1 cellular context compared by ENCODE assay signal in the genomic region with DNA sequence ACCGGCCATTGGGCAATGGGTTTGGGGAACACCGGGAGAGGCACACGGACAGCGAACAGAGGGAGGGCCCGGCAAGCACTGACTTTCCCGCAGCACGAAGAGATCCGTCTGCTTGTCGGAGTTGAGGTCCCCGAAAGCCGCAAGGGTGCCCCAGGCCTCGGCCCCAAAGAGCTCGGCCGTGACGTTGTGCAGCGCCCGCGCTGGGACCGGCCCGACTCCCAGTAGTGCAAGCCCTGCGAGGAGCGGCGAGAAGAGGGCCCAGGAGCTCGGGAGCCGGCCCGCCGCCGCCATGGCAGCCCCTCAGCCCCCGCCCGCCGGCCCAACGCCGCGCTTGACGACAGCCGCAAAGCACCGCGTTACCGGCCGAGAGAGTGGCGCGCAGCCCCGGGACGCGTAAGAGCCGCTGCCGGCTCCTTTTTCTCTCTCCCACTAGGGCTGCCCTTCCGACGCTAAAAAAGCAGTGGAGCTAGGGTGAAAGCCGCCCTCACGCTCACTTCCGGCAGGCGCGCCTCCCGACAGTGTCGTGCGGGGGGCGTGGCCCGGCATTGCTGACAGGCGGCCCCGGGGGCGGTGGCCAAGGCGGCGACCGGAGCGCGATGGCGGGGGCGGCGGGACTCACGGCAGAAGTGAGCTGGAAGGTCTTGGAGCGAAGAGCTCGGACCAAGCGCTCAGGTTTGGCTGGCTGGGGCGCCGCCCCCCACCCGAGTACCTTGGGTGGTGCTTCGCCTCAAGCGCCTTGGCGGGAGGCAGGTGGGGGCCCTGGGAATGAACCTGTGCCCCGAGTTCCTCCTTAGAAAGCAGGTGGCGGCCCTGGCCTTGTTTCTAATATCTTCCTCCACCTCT.
TF ChIP-seq lines count a peak whose summit lies in the region.

Gene ITFG1, minus strand, starts transcription at position 309 of the 843 bp plus-strand sequence. Its CDS starts 18 bp downstream, at position 291.
Gene PHKB, plus strand, starts transcription at position 577 of the 843 bp plus-strand sequence. Its CDS starts 20 bp downstream, at position 597.

TF ChIP-seq in HepG2, 621 proteins besides CTCF, POLR2A, EP300 and RAD21 (continued from another document and continues in another):
- TF ChIP-seq, protein P1, sequence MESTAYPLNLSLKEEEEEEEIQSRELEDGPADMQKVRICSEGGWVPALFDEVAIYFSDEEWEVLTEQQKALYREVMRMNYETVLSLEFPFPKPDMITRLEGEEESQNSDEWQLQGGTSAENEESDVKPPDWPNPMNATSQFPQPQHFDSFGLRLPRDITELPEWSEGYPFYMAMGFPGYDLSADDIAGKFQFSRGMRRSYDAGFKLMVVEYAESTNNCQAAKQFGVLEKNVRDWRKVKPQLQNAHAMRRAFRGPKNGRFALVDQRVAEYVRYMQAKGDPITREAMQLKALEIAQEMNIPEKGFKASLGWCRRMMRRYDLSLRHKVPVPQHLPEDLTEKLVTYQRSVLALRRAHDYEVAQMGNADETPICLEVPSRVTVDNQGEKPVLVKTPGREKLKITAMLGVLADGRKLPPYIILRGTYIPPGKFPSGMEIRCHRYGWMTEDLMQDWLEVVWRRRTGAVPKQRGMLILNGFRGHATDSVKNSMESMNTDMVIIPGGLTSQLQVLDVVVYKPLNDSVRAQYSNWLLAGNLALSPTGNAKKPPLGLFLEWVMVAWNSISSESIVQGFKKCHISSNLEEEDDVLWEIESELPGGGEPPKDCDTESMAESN (CRISPR knock-in tag; conservative IDR thresholded peaks at IDR 0.05), result 0 out of 2 replicates have a peak, but pooled peaks have one; percentile 45
- peak; percentile 27; the same call in 1 of the 2 replicates for TF ChIP-seq RXRB (CRISPR knock-in tag; IDR thresholded peaks at IDR 0.05; ENCODE audit: borderline replicate concordance)
- TF ChIP-seq ZNF256 (CRISPR knock-in tag; conservative IDR thresholded peaks at IDR 0.05), result peak; percentile 86
- peak; percentile 83; the same call in 1 of the 2 replicates for TF ChIP-seq KDM5B (CRISPR knock-in tag; IDR thresholded peaks at IDR 0.05; ENCODE audit: borderline replicate concordance)
- peak; percentile 18; the same call in 1 of the 2 replicates for TF ChIP-seq ZNF337 (CRISPR knock-in tag; IDR thresholded peaks at IDR 0.05; ENCODE audit: borderline replicate concordance, low read depth)
- TF ChIP-seq CHD4 (IDR thresholded peaks at IDR 0.05; ENCODE audit: borderline replicate concordance, low read length), result no peak
- TF ChIP-seq, protein P2, sequence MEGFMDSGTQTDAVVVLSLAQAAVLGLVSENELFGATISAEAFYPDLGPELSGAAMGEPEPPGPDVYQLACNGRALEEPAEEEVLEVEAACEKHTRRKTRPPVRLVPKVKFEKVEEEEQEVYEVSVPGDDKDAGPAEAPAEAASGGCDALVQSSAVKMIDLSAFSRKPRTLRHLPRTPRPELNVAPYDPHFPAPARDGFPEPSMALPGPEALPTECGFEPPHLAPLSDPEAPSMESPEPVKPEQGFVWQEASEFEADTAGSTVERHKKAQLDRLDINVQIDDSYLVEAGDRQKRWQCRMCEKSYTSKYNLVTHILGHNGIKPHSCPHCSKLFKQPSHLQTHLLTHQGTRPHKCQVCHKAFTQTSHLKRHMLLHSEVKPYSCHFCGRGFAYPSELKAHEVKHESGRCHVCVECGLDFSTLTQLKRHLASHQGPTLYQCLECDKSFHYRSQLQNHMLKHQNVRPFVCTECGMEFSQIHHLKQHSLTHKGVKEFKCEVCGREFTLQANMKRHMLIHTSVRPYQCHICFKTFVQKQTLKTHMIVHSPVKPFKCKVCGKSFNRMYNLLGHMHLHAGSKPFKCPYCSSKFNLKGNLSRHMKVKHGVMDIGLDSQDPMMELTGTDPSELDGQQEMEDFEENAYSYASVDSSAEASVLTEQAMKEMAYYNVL (CRISPR knock-in tag; IDR thresholded peaks at IDR 0.05; ENCODE audit: borderline replicate concordance), result peak; percentile 53; the same call in 1 of the 2 replicates
- TF ChIP-seq, protein P3, sequence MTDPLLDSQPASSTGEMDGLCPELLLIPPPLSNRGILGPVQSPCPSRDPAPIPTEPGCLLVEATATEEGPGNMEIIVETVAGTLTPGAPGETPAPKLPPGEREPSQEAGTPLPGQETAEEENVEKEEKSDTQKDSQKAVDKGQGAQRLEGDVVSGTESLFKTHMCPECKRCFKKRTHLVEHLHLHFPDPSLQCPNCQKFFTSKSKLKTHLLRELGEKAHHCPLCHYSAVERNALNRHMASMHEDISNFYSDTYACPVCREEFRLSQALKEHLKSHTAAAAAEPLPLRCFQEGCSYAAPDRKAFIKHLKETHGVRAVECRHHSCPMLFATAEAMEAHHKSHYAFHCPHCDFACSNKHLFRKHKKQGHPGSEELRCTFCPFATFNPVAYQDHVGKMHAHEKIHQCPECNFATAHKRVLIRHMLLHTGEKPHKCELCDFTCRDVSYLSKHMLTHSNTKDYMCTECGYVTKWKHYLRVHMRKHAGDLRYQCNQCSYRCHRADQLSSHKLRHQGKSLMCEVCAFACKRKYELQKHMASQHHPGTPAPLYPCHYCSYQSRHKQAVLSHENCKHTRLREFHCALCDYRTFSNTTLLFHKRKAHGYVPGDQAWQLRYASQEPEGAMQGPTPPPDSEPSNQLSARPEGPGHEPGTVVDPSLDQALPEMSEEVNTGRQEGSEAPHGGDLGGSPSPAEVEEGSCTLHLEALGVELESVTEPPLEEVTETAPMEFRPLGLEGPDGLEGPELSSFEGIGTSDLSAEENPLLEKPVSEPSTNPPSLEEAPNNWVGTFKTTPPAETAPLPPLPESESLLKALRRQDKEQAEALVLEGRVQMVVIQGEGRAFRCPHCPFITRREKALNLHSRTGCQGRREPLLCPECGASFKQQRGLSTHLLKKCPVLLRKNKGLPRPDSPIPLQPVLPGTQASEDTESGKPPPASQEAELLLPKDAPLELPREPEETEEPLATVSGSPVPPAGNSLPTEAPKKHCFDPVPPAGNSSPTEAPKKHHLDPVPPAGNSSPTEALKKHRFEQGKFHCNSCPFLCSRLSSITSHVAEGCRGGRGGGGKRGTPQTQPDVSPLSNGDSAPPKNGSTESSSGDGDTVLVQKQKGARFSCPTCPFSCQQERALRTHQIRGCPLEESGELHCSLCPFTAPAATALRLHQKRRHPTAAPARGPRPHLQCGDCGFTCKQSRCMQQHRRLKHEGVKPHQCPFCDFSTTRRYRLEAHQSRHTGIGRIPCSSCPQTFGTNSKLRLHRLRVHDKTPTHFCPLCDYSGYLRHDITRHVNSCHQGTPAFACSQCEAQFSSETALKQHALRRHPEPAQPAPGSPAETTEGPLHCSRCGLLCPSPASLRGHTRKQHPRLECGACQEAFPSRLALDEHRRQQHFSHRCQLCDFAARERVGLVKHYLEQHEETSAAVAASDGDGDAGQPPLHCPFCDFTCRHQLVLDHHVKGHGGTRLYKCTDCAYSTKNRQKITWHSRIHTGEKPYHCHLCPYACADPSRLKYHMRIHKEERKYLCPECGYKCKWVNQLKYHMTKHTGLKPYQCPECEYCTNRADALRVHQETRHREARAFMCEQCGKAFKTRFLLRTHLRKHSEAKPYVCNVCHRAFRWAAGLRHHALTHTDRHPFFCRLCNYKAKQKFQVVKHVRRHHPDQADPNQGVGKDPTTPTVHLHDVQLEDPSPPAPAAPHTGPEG (CRISPR knock-in tag; IDR thresholded peaks at IDR 0.05), result peak; percentile 92
- TF ChIP-seq, protein P4, sequence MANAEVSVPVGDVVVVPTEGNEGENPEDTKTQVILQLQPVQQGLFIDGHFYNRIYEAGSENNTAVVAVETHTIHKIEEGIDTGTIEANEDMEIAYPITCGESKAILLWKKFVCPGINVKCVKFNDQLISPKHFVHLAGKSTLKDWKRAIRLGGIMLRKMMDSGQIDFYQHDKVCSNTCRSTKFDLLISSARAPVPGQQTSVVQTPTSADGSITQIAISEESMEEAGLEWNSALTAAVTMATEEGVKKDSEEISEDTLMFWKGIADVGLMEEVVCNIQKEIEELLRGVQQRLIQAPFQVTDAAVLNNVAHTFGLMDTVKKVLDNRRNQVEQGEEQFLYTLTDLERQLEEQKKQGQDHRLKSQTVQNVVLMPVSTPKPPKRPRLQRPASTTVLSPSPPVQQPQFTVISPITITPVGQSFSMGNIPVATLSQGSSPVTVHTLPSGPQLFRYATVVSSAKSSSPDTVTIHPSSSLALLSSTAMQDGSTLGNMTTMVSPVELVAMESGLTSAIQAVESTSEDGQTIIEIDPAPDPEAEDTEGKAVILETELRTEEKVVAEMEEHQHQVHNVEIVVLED (CRISPR knock-in tag; IDR thresholded peaks at IDR 0.05; ENCODE audit: borderline replicate concordance), result peak; percentile 90
- TF ChIP-seq ZNF510 (CRISPR knock-in tag; IDR thresholded peaks at IDR 0.05; ENCODE audit: low read depth), result peak; percentile 90
- peak; percentile 16 for TF ChIP-seq ZNF350 (CRISPR knock-in tag; IDR thresholded peaks at IDR 0.05; ENCODE audit: borderline replicate concordance, low read depth)
- no peak; the same call in 1 of the 2 replicates for TF ChIP-seq FOSL2 (CRISPR knock-in tag; IDR thresholded peaks at IDR 0.05)
- TF ChIP-seq ZNF101 (CRISPR knock-in tag; IDR thresholded peaks at IDR 0.05; ENCODE audit: borderline replicate concordance, low read depth), result 0 out of 2 replicates have a peak, but pooled peaks have one; percentile 51
- peak; percentile 12; the same call in 1 of the 2 replicates for TF ChIP-seq ADNP (CRISPR knock-in tag; IDR thresholded peaks at IDR 0.05)
- TF ChIP-seq ZNF260 (CRISPR knock-in tag; IDR thresholded peaks at IDR 0.05; ENCODE audit: borderline replicate concordance, low read depth), result no peak
- peak; percentile 79 for TF ChIP-seq ISL2 (CRISPR knock-in tag; IDR thresholded peaks at IDR 0.05)
- TF ChIP-seq LCORL (IDR thresholded peaks at IDR 0.05), result no peak
- peak; percentile 88 for TF ChIP-seq LCORL (CRISPR knock-in tag; IDR thresholded peaks at IDR 0.05)
- no peak; the same call in 1 of the 2 replicates for TF ChIP-seq ZNF33B (CRISPR knock-in tag; IDR thresholded peaks at IDR 0.05)
- TF ChIP-seq, protein P5, sequence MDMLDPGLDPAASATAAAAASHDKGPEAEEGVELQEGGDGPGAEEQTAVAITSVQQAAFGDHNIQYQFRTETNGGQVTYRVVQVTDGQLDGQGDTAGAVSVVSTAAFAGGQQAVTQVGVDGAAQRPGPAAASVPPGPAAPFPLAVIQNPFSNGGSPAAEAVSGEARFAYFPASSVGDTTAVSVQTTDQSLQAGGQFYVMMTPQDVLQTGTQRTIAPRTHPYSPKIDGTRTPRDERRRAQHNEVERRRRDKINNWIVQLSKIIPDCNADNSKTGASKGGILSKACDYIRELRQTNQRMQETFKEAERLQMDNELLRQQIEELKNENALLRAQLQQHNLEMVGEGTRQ (IDR thresholded peaks at IDR 0.05; ENCODE audit: low read depth, low read length), result no peak
- TF ChIP-seq, protein P5 (CRISPR knock-in tag; IDR thresholded peaks at IDR 0.05; ENCODE audit: borderline replicate concordance), result no peak
- TF ChIP-seq TRIM24 (CRISPR knock-in tag; IDR thresholded peaks at IDR 0.05), result no peak
- peak; percentile 22; the same call in 1 of the 2 replicates for TF ChIP-seq ATF2 (CRISPR knock-in tag; IDR thresholded peaks at IDR 0.05)
- peak; percentile 92 for TF ChIP-seq ELF3 (CRISPR knock-in tag; IDR thresholded peaks at IDR 0.05)
- TF ChIP-seq, protein P6, sequence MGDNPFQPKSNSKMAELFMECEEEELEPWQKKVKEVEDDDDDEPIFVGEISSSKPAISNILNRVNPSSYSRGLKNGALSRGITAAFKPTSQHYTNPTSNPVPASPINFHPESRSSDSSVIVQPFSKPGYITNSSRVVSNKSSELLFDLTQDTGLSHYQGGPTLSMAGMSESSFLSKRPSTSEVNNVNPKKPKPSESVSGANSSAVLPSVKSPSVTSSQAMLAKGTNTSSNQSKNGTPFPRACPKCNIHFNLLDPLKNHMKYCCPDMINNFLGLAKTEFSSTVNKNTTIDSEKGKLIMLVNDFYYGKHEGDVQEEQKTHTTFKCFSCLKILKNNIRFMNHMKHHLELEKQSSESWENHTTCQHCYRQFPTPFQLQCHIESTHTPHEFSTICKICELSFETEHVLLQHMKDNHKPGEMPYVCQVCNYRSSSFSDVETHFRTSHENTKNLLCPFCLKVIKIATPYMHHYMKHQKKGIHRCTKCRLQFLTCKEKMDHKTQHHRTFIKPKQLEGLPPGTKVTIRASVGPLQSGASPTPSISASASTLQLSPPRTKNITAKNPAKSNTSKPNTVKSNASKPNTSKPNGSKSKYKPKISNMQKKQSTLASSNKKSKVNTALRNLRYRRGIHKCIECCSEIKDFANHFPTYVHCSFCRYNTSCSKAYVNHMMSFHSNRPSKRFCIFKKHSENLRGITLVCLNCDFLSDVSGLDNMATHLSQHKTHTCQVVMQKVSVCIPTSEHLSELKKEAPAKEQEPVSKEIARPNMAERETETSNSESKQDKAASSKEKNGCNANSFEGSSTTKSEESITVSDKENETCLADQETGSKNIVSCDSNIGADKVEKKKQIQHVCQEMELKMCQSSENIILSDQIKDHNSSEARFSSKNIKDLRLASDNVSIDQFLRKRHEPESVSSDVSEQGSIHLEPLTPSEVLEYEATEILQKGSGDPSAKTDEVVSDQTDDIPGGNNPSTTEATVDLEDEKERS (CRISPR knock-in tag; IDR thresholded peaks at IDR 0.05), result peak; percentile 87
- no peak for TF ChIP-seq ZNF530 (CRISPR knock-in tag; IDR thresholded peaks at IDR 0.05; ENCODE audit: low read depth)
- peak; percentile 35 for TF ChIP-seq AGO1 (IDR thresholded peaks at IDR 0.05; ENCODE audit: low read depth, low read length, poor library complexity, severe bottlenecking)
- peak; percentile 91 for TF ChIP-seq GATAD1 (CRISPR knock-in tag; IDR thresholded peaks at IDR 0.05)
- TF ChIP-seq ZNF569 (CRISPR knock-in tag; IDR thresholded peaks at IDR 0.05; ENCODE audit: borderline replicate concordance), result peak; percentile 89; the same call in 1 of the 2 replicates
- TF ChIP-seq, protein P7, sequence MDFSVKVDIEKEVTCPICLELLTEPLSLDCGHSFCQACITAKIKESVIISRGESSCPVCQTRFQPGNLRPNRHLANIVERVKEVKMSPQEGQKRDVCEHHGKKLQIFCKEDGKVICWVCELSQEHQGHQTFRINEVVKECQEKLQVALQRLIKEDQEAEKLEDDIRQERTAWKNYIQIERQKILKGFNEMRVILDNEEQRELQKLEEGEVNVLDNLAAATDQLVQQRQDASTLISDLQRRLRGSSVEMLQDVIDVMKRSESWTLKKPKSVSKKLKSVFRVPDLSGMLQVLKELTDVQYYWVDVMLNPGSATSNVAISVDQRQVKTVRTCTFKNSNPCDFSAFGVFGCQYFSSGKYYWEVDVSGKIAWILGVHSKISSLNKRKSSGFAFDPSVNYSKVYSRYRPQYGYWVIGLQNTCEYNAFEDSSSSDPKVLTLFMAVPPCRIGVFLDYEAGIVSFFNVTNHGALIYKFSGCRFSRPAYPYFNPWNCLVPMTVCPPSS (IDR thresholded peaks at IDR 0.05), result no peak
- no peak for TF ChIP-seq ZFYVE20 (CRISPR knock-in tag; IDR thresholded peaks at IDR 0.05; ENCODE audit: borderline replicate concordance, low read depth)
- peak; percentile 29; the same call in 1 of the 2 replicates for TF ChIP-seq ZBTB20 (CRISPR knock-in tag; IDR thresholded peaks at IDR 0.05; ENCODE audit: borderline replicate concordance, low read depth)
- no peak for TF ChIP-seq ZNF720 (CRISPR knock-in tag; IDR thresholded peaks at IDR 0.05)
